In the genomic region with DNA sequence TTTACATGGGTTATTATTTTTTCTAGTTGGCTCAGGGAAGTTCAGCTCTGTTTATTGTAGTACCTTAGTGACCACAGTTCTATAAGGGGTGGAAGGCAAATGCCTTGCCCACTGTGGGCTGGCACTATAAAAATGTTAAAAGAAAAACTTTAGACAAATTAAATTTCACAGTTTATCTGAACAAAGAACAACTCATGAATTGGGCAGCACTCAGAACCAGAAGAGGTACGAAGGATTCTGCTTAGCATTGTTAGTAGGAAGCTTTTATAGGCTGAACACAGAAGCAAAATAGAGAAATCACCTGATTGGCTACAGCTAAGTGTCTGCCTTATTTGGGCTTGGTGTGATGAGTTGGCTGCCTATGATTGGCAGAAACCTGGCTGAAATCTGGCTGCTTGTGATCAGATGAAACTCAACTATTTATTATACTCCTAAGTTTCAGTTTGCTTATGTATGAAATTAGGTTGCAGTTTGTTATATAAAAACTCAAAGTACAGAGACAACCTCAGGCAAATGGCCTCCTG, we compare ENCODE assay signal across 41 cellular contexts. TPM values are rescaled to one million over a fixed set of nuclear protein-coding genes. Genes with fewer than 3 reads are reported as not detected.
"Had no signal": no experiment of that assay in that cellular context is flagged by ENCODE, and none has a peak within 500 bp of the region (broad histone marks: within the 10 kb centered on the region; RNA-seq: fewer than 3 reads in every experiment).

No MANE protein-coding gene starts in this region.

- H3K4me1 Mint-ChIP-seq: activated CD4-positive, alpha-beta T cell treated with anti-CD3 and anti-CD28 coated beads for 36 hours; activated CD4-positive, alpha-beta T cell treated with anti-CD3 and anti-CD28 coated beads, Interleukin-2, amount 10 ng/mL, durations not matched to agents 7 days and 5 days; activated CD8-positive, alpha-beta memory T cell treated with anti-CD3 and anti-CD28 coated beads, Interleukin-2, amount 10 ng/mL, durations not matched to agents 7 days and 5 days; activated naive CD4-positive, alpha-beta T cell treated with anti-CD3 and anti-CD28 coated beads, Interleukin-2, amount 10 ng/mL, durations not matched to agents 7 days and 5 days; activated naive CD4-positive, alpha-beta T cell treated with anti-CD3 and anti-CD28 coated beads, Interleukin-2, amount 50 U/mL, for 24 hours; activated naive CD8-positive, alpha-beta T cell treated with anti-CD3 and anti-CD28 coated beads, Interleukin-2, amount 10 ng/mL, durations not matched to agents 7 days and 5 days; activated naive CD8-positive, alpha-beta T cell treated with anti-CD3 and anti-CD28 coated beads, Interleukin-2, amount 50 U/mL, for 24 hours; brain; central memory CD8-positive, alpha-beta T cell had no signal

- H3K4me1 ChIP-seq: ascending aorta had no signal

- H3K4me3 ChIP-seq: ascending aorta, cardiac muscle cell had no signal

- H3K36me3 Mint-ChIP-seq: activated CD8-positive, alpha-beta memory T cell treated with anti-CD3 and anti-CD28 coated beads, Interleukin-2, amount 10 ng/mL, durations not matched to agents 7 days and 5 days; activated naive CD4-positive, alpha-beta T cell treated with anti-CD3 and anti-CD28 coated beads, Interleukin-2, amount 10 ng/mL, durations not matched to agents 7 days and 5 days; activated naive CD4-positive, alpha-beta T cell treated with anti-CD3 and anti-CD28 coated beads, Interleukin-2, amount 50 U/mL, for 24 hours; activated naive CD8-positive, alpha-beta T cell; activated naive CD8-positive, alpha-beta T cell treated with anti-CD3 and anti-CD28 coated beads, Interleukin-2, amount 10 ng/mL, durations not matched to agents 7 days and 5 days; brain had no signal

- ATAC-seq: activated CD4-positive, alpha-beta T cell treated with anti-CD3 and anti-CD28 coated beads for 36 hours; activated CD4-positive, CD25-positive, alpha-beta regulatory T cell treated with anti-CD3 and anti-CD28 coated beads, Interleukin-2, amount 50 U/mL, for 24 hours; activated CD8-positive, alpha-beta memory T cell treated with anti-CD3 and anti-CD28 coated beads, Interleukin-2, amount 10 ng/mL, durations not matched to agents 7 days and 5 days; activated CD8-positive, alpha-beta T cell treated with anti-CD3 and anti-CD28 coated beads, Interleukin-2, amount 10 ng/mL, durations not matched to agents 7 days and 5 days; activated naive CD8-positive, alpha-beta T cell treated with anti-CD3 and anti-CD28 coated beads, Interleukin-2, amount 50 U/mL, for 24 hours; WTC11 had no signal

- H3K4me3 Mint-ChIP-seq: activated CD4-positive, alpha-beta memory T cell treated with anti-CD3 and anti-CD28 coated beads, Interleukin-2, amount 10 ng/mL, durations not matched to agents 7 days and 5 days; activated CD4-positive, alpha-beta T cell treated with anti-CD3 and anti-CD28 coated beads for 36 hours; activated CD4-positive, alpha-beta T cell treated with anti-CD3 and anti-CD28 coated beads, Interleukin-2, amount 10 ng/mL, durations not matched to agents 7 days and 5 days; activated CD8-positive, alpha-beta memory T cell treated with anti-CD3 and anti-CD28 coated beads, Interleukin-2, amount 10 ng/mL, durations not matched to agents 7 days and 5 days; activated CD8-positive, alpha-beta T cell treated with anti-CD3 and anti-CD28 coated beads, Interleukin-2, amount 10 ng/mL, durations not matched to agents 7 days and 5 days; activated naive CD4-positive, alpha-beta T cell treated with anti-CD3 and anti-CD28 coated beads, Interleukin-2, amount 10 ng/mL, durations not matched to agents 7 days and 5 days; activated naive CD4-positive, alpha-beta T cell treated with anti-CD3 and anti-CD28 coated beads, Interleukin-2, amount 50 U/mL, for 24 hours; activated naive CD8-positive, alpha-beta T cell; activated naive CD8-positive, alpha-beta T cell treated with anti-CD3 and anti-CD28 coated beads, Interleukin-2, amount 10 ng/mL, durations not matched to agents 7 days and 5 days; activated naive CD8-positive, alpha-beta T cell treated with anti-CD3 and anti-CD28 coated beads, Interleukin-2, amount 50 U/mL, for 24 hours; activated T-cell treated with anti-CD3 and anti-CD28 coated beads, Interleukin-2, amount 50 U/mL, for 24 hours; brain; central memory CD8-positive, alpha-beta T cell; T-helper 1 cell treated with Interleukin-12 subunit alpha and Interleukin-12 subunit beta and Interleukin-4 antibody, amounts not matched to agents 30 μg/mL and 1 μg/mL, for 36 hours; T-helper 2 cell treated with Interferon-gamma antibody and Interleukin-4, amounts not matched to agents 5 μg/mL and 100 μg/mL, for 36 hours; WTC11 had no signal

- H3K27ac Mint-ChIP-seq: activated CD4-positive, alpha-beta memory T cell treated with anti-CD3 and anti-CD28 coated beads, Interleukin-2, amount 10 ng/mL, durations not matched to agents 7 days and 5 days; activated CD4-positive, alpha-beta T cell treated with anti-CD3 and anti-CD28 coated beads for 36 hours; activated CD4-positive, alpha-beta T cell treated with anti-CD3 and anti-CD28 coated beads, Interleukin-2, amount 10 ng/mL, durations not matched to agents 7 days and 5 days; activated CD8-positive, alpha-beta memory T cell treated with anti-CD3 and anti-CD28 coated beads, Interleukin-2, amount 10 ng/mL, durations not matched to agents 7 days and 5 days; activated CD8-positive, alpha-beta T cell treated with anti-CD3 and anti-CD28 coated beads, Interleukin-2, amount 10 ng/mL, durations not matched to agents 7 days and 5 days; activated naive CD4-positive, alpha-beta T cell treated with anti-CD3 and anti-CD28 coated beads, Interleukin-2, amount 10 ng/mL, durations not matched to agents 7 days and 5 days; activated naive CD4-positive, alpha-beta T cell treated with anti-CD3 and anti-CD28 coated beads, Interleukin-2, amount 50 U/mL, for 24 hours; activated naive CD8-positive, alpha-beta T cell; activated naive CD8-positive, alpha-beta T cell treated with anti-CD3 and anti-CD28 coated beads, Interleukin-2, amount 10 ng/mL, durations not matched to agents 7 days and 5 days; activated naive CD8-positive, alpha-beta T cell treated with anti-CD3 and anti-CD28 coated beads, Interleukin-2, amount 50 U/mL, for 24 hours; activated T-cell treated with anti-CD3 and anti-CD28 coated beads, Interleukin-2, amount 50 U/mL, for 24 hours; activated T-helper 2 cell treated with anti-CD3 and anti-CD28 coated beads, Interferon-gamma antibody, Interleukin-2, Interleukin-4, amounts not matched to agents 10 μg/mL and 5 μg/mL and 100 μg/mL, durations not matched to agents 14 hours and 24 hours and 36 hours; brain; T-helper 1 cell treated with Interleukin-12 subunit alpha and Interleukin-12 subunit beta and Interleukin-4 antibody, amounts not matched to agents 30 μg/mL and 1 μg/mL, for 36 hours; T-helper 2 cell treated with Interferon-gamma antibody and Interleukin-4, amounts not matched to agents 5 μg/mL and 100 μg/mL, for 36 hours; WTC11 had no signal

- H3K27me3 Mint-ChIP-seq: activated CD4-positive, alpha-beta T cell treated with anti-CD3 and anti-CD28 coated beads for 36 hours; activated naive CD4-positive, alpha-beta T cell treated with anti-CD3 and anti-CD28 coated beads, Interleukin-2, amount 50 U/mL, for 24 hours; activated naive CD8-positive, alpha-beta T cell treated with anti-CD3 and anti-CD28 coated beads, Interleukin-2, amount 50 U/mL, for 24 hours; brain had no signal

- H3K9me3 ChIP-seq: ascending aorta had no signal

- H3K27me3 ChIP-seq: ascending aorta, cardiac muscle cell had no signal

- H3K36me3 ChIP-seq: ascending aorta, cardiac muscle cell, WERI-Rb-1 had no signal

- FAIRE-seq: bronchial epithelial cell, TTC549 had no signal

- DNase-seq: activated CD4-positive, alpha-beta memory T cell treated with anti-CD3 and anti-CD28 coated beads, Interleukin-2, amount 10 ng/mL, durations not matched to agents 7 days and 5 days; activated CD4-positive, alpha-beta T cell treated with anti-CD3 and anti-CD28 coated beads for 1 hour; activated CD4-positive, alpha-beta T cell treated with anti-CD3 and anti-CD28 coated beads for 36 hours; activated CD4-positive, alpha-beta T cell treated with anti-CD3 and anti-CD28 coated beads for 48 hours; activated CD4-positive, alpha-beta T cell treated with anti-CD3 and anti-CD28 coated beads, Interleukin-2, amount 10 ng/mL, durations not matched to agents 7 days and 5 days; activated CD4-positive, alpha-beta T cell treated with anti-CD3 and anti-CD28 coated beads, Interleukin-2, amount 50 U/mL, for 48 hours; activated CD4-positive, CD25-positive, alpha-beta regulatory T cell; activated CD8-positive, alpha-beta memory T cell treated with anti-CD3 and anti-CD28 coated beads for 24 hours; activated CD8-positive, alpha-beta memory T cell treated with anti-CD3 and anti-CD28 coated beads, Interleukin-2, amount 10 ng/mL, durations not matched to agents 7 days and 5 days; activated CD8-positive, alpha-beta memory T cell treated with anti-CD3 and anti-CD28 coated beads, Interleukin-2, amount 50 U/mL, for 48 hours; activated CD8-positive, alpha-beta T cell treated with anti-CD3 and anti-CD28 coated beads, Interleukin-2, amount 10 ng/mL, durations not matched to agents 7 days and 5 days; activated effector memory CD4-positive, alpha-beta T cell treated with Interleukin-2 at 50 U/mL for 16 hours; activated gamma-delta T cell; activated naive CD4-positive, alpha-beta T cell treated with anti-CD3 and anti-CD28 coated beads, Interleukin-2, amount 10 ng/mL, durations not matched to agents 7 days and 5 days; activated naive CD4-positive, alpha-beta T cell treated with Interleukin-2 at 50 U/mL for 16 hours; activated naive CD8-positive, alpha-beta T cell treated with anti-CD3 and anti-CD28 coated beads, Interleukin-2, amount 10 ng/mL, durations not matched to agents 7 days and 5 days; activated naive CD8-positive, alpha-beta T cell treated with anti-CD3 and anti-CD28 coated beads, Interleukin-2, amount 50 U/mL, for 24 hours; activated T-cell treated with anti-CD3 and anti-CD28 coated beads, Interleukin-2, amount 50 U/mL, for 24 hours; activated T-cell treated with anti-CD3 and anti-CD28 coated beads, Interleukin-2, amount 50 U/mL, for 48 hours; amygdala; anterior cingulate cortex; caudate nucleus; cerebellar nuclear complex; T-helper 2 cell; T-helper 9 cell; WERI-Rb-1 had no signal

- H3K27ac ChIP-seq: ascending aorta, cardiac muscle cell, WERI-Rb-1 had no signal

- H3K9me3 Mint-ChIP-seq: activated naive CD4-positive, alpha-beta T cell treated with anti-CD3 and anti-CD28 coated beads, Interleukin-2, amount 50 U/mL, for 24 hours; activated naive CD8-positive, alpha-beta T cell treated with anti-CD3 and anti-CD28 coated beads, Interleukin-2, amount 10 ng/mL, durations not matched to agents 7 days and 5 days; activated naive CD8-positive, alpha-beta T cell treated with anti-CD3 and anti-CD28 coated beads, Interleukin-2, amount 50 U/mL, for 24 hours; activated T-cell treated with anti-CD3 and anti-CD28 coated beads, Interleukin-2, amount 50 U/mL, for 24 hours; activated T-helper 2 cell treated with anti-CD3 and anti-CD28 coated beads, Interferon-gamma antibody, Interleukin-2, Interleukin-4, amounts not matched to agents 10 μg/mL and 5 μg/mL and 100 μg/mL, durations not matched to agents 14 hours and 24 hours and 36 hours; central memory CD8-positive, alpha-beta T cell; T-helper 2 cell treated with Interferon-gamma antibody and Interleukin-4, amounts not matched to agents 5 μg/mL and 100 μg/mL, for 36 hours had no signal

RNA-seq across cellular contexts. Expression of a gene that starts 45.0 kb away (rescaled TPM):
- total RNA-seq: activated CD4-positive, alpha-beta memory T cell treated with anti-CD3 and anti-CD28 coated beads, Interleukin-2, amount 10 ng/mL, durations not matched to agents 7 days and 5 days; activated CD4-positive, alpha-beta T cell treated with anti-CD3 and anti-CD28 coated beads, Interleukin-2, amount 10 ng/mL, durations not matched to agents 7 days and 5 days; activated CD8-positive, alpha-beta memory T cell treated with anti-CD3 and anti-CD28 coated beads, Interleukin-2, amount 10 ng/mL, durations not matched to agents 7 days and 5 days; activated CD8-positive, alpha-beta T cell treated with anti-CD3 and anti-CD28 coated beads, Interleukin-2, amount 10 ng/mL, durations not matched to agents 7 days and 5 days; activated naive CD8-positive, alpha-beta T cell treated with anti-CD3 and anti-CD28 coated beads, Interleukin-2, amount 10 ng/mL, durations not matched to agents 7 days and 5 days; activated T-helper 2 cell treated with anti-CD3 and anti-CD28 coated beads, Interferon-gamma antibody, Interleukin-2, Interleukin-4, amounts not matched to agents 10 μg/mL and 5 μg/mL and 100 μg/mL, durations not matched to agents 14 hours and 24 hours and 36 hours; ascending aorta; bronchial epithelial cell; cardiac muscle cell; chondrocyte; WTC11 had no signal
- polyA plus RNA-seq: adipose tissue, cardiac muscle cell had no signal
